13 cellular contexts compared by ENCODE assay signal in genomic region chr7:12647364-12648219, GRCh38. TPM values are rescaled to one million over a fixed set of nuclear protein-coding genes. Genes with fewer than 3 reads are reported as not detected.
DNase-seq lines count a peak whose midpoint lies in the region; FAIRE-seq and TF ChIP-seq lines count a peak whose summit lies in the region.
"Had no signal": no experiment of that assay in that cellular context is flagged by ENCODE, and none has a peak within 500 bp of the region (broad histone marks: within the 10 kb centered on the region; RNA-seq: fewer than 3 reads in every experiment).

No MANE protein-coding gene starts in this region.

- FAIRE-seq in islet of Langerhans (lab: Jason Lieb, UNC) (peak; percentile 30), D721Med (lab: Jason Lieb, UNC) (no peak)

- DNase-seq in AG10803 (ENCODE audit: low read depth) (peak; percentile 51), amniotic stem cell (lab: John Stamatoyannopoulos, UW) (peak; percentile 47), KBM-7 (no peak), putamen (ENCODE audit: low spot score) (no peak), D721Med (ENCODE audit: insufficient read length, low spot score) (no peak), ecto neural progenitor cell (ENCODE audit: low spot score) (no peak)
- DNase-seq: AML-193, cortex of kidney, naive B cell, WERI-Rb-1 had no signal

- H3K4me3 ChIP-seq in AG10803 (ENCODE audit: low read length) (no peak overlapping the region), HUES64 (ENCODE audit: low read length) (no peak overlapping the region)
- H3K4me3 ChIP-seq: skin epidermis had no signal

- H3K27me3 ChIP-seq in HUES64 (ENCODE audit: insufficient read depth, low read length): no peaks in the 10 kb centered on the region

- peaks cover 27% of the 10 kb centered on the region for H3K4me1 ChIP-seq in HUES64 (ENCODE audit: insufficient read depth, low read length)

- in situ Hi-C loops in KBM-7 (cut with MboI; ENCODE audit: low pct_unique_long_range_greater_than_20kb, low sequenced_read_pairs): loop anchor here (25.0 kb wide), 1 partner anchor 615 kb away; no protein-coding TSS in a partner anchor

- TF ChIP-seq CTCF in AG10803 (conservative IDR thresholded peaks at IDR 0.05; ENCODE audit: low read length) (no peak), D721Med (IDR thresholded peaks at IDR 0.05; ENCODE audit: insufficient read depth, missing control alignments) (no peak)

- H3K36me3 ChIP-seq in HUES64 (ENCODE audit: insufficient read depth, low read length): no peaks in the 10 kb centered on the region
- H3K36me3 ChIP-seq: WERI-Rb-1 had no signal

- H3K27ac ChIP-seq in HUES64 (ENCODE audit: low read depth, low read length): peak overlapping the region; percentile 17; the same call in 1 of the 2 replicates
- H3K27ac ChIP-seq: skin epidermis, WERI-Rb-1 had no signal

- H3K9me3 ChIP-seq in HUES64 (ENCODE audit: insufficient read depth, low read depth, low read length): no peaks in the 10 kb centered on the region

- 73% methylated on average over 5 of the region's 6 CpGs for WGBS in HUES64

- H3K9ac ChIP-seq in HUES64 (ENCODE audit: low read depth, low read length): no peak overlapping the region

RNA-seq across cellular contexts. Expression of gene ARL4A, which starts 39.8 kb away (rescaled TPM):
- 28.1 TPM for polyA plus RNA-seq in HUES64 (2013, experiment 1 of 2)
- polyA plus RNA-seq in HUES64 (2013, experiment 2 of 2): 37.7 TPM

Comparison
In these comparisons a context has a peak if more than half of its experiments do, and no peak if none do; other contexts are left out.
1. DNase-seq: peak in AG10803 (single experiment) and amniotic stem cell (single experiment); none in KBM-7 (single experiment), putamen (single experiment), D721Med (single experiment) and ecto neural progenitor cell (single experiment).